ENCODE assay signal across 8 cellular contexts in the genomic region with DNA sequence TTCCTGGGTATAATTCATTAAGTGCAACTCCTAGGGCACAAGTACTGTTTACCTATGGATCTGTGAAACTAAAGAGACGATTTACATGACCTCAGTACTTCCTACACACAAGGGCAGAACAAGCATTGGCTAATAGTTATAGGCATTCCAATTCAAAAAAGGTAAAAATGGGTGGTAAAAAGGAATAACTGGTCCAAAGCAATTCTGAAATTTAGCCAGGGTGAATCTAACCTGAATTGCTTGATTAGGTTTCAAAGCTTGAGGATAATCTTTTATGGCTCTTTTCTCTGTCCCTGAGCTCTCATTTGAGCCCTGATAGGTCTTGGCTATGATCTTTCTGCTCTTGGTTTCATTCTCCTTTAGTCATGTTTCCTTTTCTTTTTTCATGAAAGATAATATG. TPM values are rescaled to one million over a fixed set of nuclear protein-coding genes. Genes with fewer than 3 reads are reported as not detected.
"Had no signal": no experiment of that assay in that cellular context is flagged by ENCODE, and none has a peak within 500 bp of the region (broad histone marks: within the 10 kb centered on the region; RNA-seq: fewer than 3 reads in every experiment).

No MANE protein-coding gene starts in this region.

- H3K4me3 ChIP-seq: GM12878 had no signal

- DNase-seq: GDM1, GF-D8 had no signal

- ATAC-seq: GM12878 had no signal

- FAIRE-seq: G401.6, GM12878, GM12891, GM12892, GM18507, GM19239 had no signal

RNA-seq across cellular contexts. Expression of gene CALCR, which starts 52.3 kb away (rescaled TPM):
- total RNA-seq: GM12878 had no signal
- polyA plus RNA-seq: GM12878 had no signal
